ENCODE assay signal across 34 cellular contexts in genomic region chr3:10585945-10586344, GRCh38.
"Had no signal": no experiment of that assay in that cellular context is flagged by ENCODE, and none has a peak within 500 bp of the region (broad histone marks: within the 10 kb centered on the region; RNA-seq: fewer than 3 reads in every experiment).

No MANE protein-coding gene starts in this region.

- H3K9me3 ChIP-seq: MG63 had no signal

- H3K36me3 ChIP-seq: MG63 had no signal

- H3K27me3 ChIP-seq: MG63 had no signal

- DNase-seq: Karpas-422, Kasumi-1, MG63, MM.1S, MV-4-11, NCI-H1048, NCI-H1092, NCI-H1092 treated with DMSO at 0.1 percent for 48 hours, NCI-H1105, NCI-H1105 treated with DMSO at 0.1 percent for 48 hours, NCI-H1417, NCI-H1417 treated with DMSO at 0.1 percent for 48 hours, NCI-H1436 treated with DMSO at 0.1 percent for 48 hours, NCI-H146, NCI-H1694, NCI-H1694 treated with DMSO at 0.1 percent for 48 hours, NCI-H187, NCI-H187 treated with DMSO at 0.1 percent for 48 hours, NCI-H1930, NCI-H2029, NCI-H2029 treated with DMSO at 0.1 percent for 48 hours, NCI-H2081, NCI-H2081 treated with DMSO at 0.1 percent for 48 hours, NCI-H2107, NCI-H2171, NCI-H2171 treated with DMSO at 0.1 percent for 48 hours, NCI-H2227 treated with DMSO at 0.1 percent for 48 hours, NCI-H226, NCI-H345, NCI-H446, NCI-H446 treated with DMSO at 0.1 percent for 48 hours, NCI-H510A, NCI-H510A treated with DMSO at 0.1 percent for 48 hours, NCI-H524 had no signal

- H3K4me3 ChIP-seq: MG63 had no signal
